Comparison of ENCODE assay signal across 1 cellular context in genomic region chr21:25579402-25580016, GRCh38.
TF ChIP-seq lines count a peak whose summit lies in the region.

No MANE protein-coding gene starts in this region.

TF ChIP-seq in WTC11, 78 proteins besides CTCF, POLR2A, EP300 and RAD21 (continued from another document):
- TF ChIP-seq ATF6 (CRISPR knock-in tag; IDR thresholded peaks at IDR 0.05): no peak
- no peak for TF ChIP-seq FOXK1 (CRISPR knock-in tag; IDR thresholded peaks at IDR 0.05)
- TF ChIP-seq ZNF281 (CRISPR knock-in tag; IDR thresholded peaks at IDR 0.05): no peak
- TF ChIP-seq ZBTB21 (CRISPR knock-in tag; IDR thresholded peaks at IDR 0.05; ENCODE audit: borderline replicate concordance): no peak
- TF ChIP-seq ZNF425 (CRISPR knock-in tag; conservative IDR thresholded peaks at IDR 0.05): no peak
- no peak for TF ChIP-seq ATF1 (CRISPR knock-in tag; IDR thresholded peaks at IDR 0.05)
- TF ChIP-seq ETV6 (CRISPR knock-in tag; IDR thresholded peaks at IDR 0.05): no peak
- no peak for TF ChIP-seq NFYB (CRISPR knock-in tag; conservative IDR thresholded peaks at IDR 0.05; ENCODE audit: low read depth)
- TF ChIP-seq HMGA2 (CRISPR knock-in tag; IDR thresholded peaks at IDR 0.05): no peak
